7 cellular contexts compared by ENCODE assay signal in the genomic region with DNA sequence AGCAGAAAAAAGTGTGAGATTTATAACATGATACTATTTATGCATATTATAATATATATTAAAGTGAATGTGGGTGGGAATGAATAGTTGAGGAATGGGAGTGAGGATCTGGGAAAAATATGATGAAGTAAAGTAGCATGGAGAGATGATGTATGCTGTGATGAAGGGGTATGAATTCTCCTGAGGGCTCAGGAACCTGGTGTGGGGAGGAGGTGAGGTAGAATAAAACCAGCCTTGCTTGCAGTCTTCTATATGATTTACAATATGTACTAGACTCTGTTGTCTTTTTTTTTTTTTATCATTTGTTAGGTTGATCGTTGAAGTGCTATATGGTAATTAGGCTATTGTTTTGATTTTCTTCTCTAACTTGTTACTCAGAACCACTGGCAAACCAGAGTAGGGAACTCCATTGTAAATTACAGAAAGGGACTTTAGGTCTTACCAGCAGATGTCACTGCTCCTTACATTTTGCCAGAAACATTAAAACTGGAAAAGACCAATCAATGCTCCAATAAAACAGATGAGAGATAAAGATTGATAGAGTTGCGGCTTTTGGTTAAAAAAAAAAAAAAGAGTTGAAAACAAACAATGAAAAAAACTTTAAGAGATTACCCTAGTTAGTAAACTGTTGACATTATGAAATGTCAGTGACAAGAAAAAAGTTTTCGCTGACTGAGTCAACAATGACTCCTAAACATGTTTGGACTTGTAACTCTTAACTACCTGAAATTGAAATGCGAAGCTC. TPM values are rescaled to one million over a fixed set of nuclear protein-coding genes. Genes with fewer than 3 reads are reported as not detected.
DNase-seq lines count a peak whose midpoint lies in the region; TF ChIP-seq lines count a peak whose summit lies in the region.

No MANE protein-coding gene starts in this region.

- no peaks in the 10 kb centered on the region for H3K79me2 ChIP-seq in Loucy (ENCODE audit: insufficient read depth, low read length)

- no peak overlapping the region for H3K4me3 ChIP-seq in Loucy (ENCODE audit: low read length, poor library complexity, severe bottlenecking)
- H3K4me3 ChIP-seq in astrocyte of the cerebellum (ENCODE audit: low read depth, low read length) = no peak overlapping the region
- H3K4me3 ChIP-seq in tibial nerve = no peak overlapping the region

- H3K36me3 ChIP-seq in Loucy (ENCODE audit: insufficient read depth, low read length) = no peaks in the 10 kb centered on the region
- H3K36me3 ChIP-seq in tibial nerve = peaks cover 0 to 24% (median 0%) of the 10 kb centered on the region in 3 donors

- no peaks in the 10 kb centered on the region for H3K9me3 ChIP-seq in Loucy (ENCODE audit: insufficient read depth, low read depth, low read length)
- H3K9me3 ChIP-seq in tibial nerve = no peaks in the 10 kb centered on the region

- no peaks in the 10 kb centered on the region for H3F3A ChIP-seq in Loucy (ENCODE audit: low read depth)

- no peak overlapping the region for H2AFZ ChIP-seq in Loucy (ENCODE audit: low read length)

- TF ChIP-seq POLR2A in tibial nerve (IDR thresholded peaks at IDR 0.05) = no peak

- WGBS in tibial nerve, 2 donors = 44 to 49% methylated on average over 4 of the region's 4 CpGs

- no peaks in the 10 kb centered on the region for H3K4me1 ChIP-seq in Loucy (ENCODE audit: insufficient read depth, low read length, poor library complexity, severe bottlenecking)
- H3K4me1 ChIP-seq in tibial nerve = peaks cover 0 to 10% (median 0%) of the 10 kb centered on the region in 4 donors

- H3K27me3 ChIP-seq in Loucy (ENCODE audit: insufficient read depth, low read length, poor library complexity, severe bottlenecking) = no peaks in the 10 kb centered on the region
- no peaks in the 10 kb centered on the region for H3K27me3 ChIP-seq in tibial nerve

- DNase-seq in GDM1 (lab: John Stamatoyannopoulos, UW) = peak; percentile 6
- DNase-seq in astrocyte of the cerebellum (ENCODE audit: low read depth) = peak; percentile 35
- peak; percentile 57 for DNase-seq in iris pigment epithelial cell (ENCODE audit: low read depth)
- DNase-seq in tibial nerve (ENCODE audit: low spot score in 2 of 2) = no peak
- no peak for DNase-seq in stimulated activated CD4-positive, alpha-beta T cell treated with anti-CD3 and anti-CD28 coated beads, Interleukin-4, amount 100 ng/mL, for 24 hours
- DNase-seq in activated CD4-positive, alpha-beta T cell treated with anti-CD3 and anti-CD28 coated beads, Interleukin-2, amount 50 U/mL, for 4 hours = no peak

- no peak for TF ChIP-seq EP300 in tibial nerve (IDR thresholded peaks at IDR 0.05)

- H4K20me1 ChIP-seq in Loucy (ENCODE audit: insufficient read depth, low read length, poor library complexity, severe bottlenecking) = no peaks in the 10 kb centered on the region

- TF ChIP-seq CTCF in Loucy (conservative IDR thresholded peaks at IDR 0.05; ENCODE audit: low read length) (peak; percentile 80), astrocyte of the cerebellum (IDR thresholded peaks at IDR 0.05; ENCODE audit: low read depth, low read length, missing control alignments) (peak; percentile 55), tibial nerve (IDR thresholded peaks at IDR 0.05) (peak; percentile 42 to 65 (median 49))

- H3K9ac ChIP-seq in Loucy (ENCODE audit: low read depth, low read length, poor library complexity, severe bottlenecking) = no peak overlapping the region

- H3K9me2 ChIP-seq in Loucy (replicated peaks; ENCODE audit: low read depth, low read length) = no peaks in the 10 kb centered on the region

- H3K27ac ChIP-seq in tibial nerve = no peak overlapping the region

- in situ Hi-C loops in astrocyte of the cerebellum (cut with HindIII; ENCODE audit: low sequenced_read_pairs) = loop anchor here (25.0 kb wide), 1 partner anchor 187 kb away; no protein-coding TSS in a partner anchor

- H3K4me2 ChIP-seq in Loucy (ENCODE audit: low read depth, low read length, poor library complexity, severe bottlenecking) = no peak overlapping the region

RNA-seq across cellular contexts. Expression of a gene that starts 39.9 kb away (rescaled TPM):
- 10 to 100 TPM; 13.5 to 34.7 (median 23.3) TPM for total RNA-seq in tibial nerve

Comparison
In these comparisons a context has a peak if more than half of its experiments do, and no peak if none do; other contexts are left out.
1. DNase-seq: peak in GDM1 (single experiment), astrocyte of the cerebellum (single experiment) and iris pigment epithelial cell (single experiment); none in tibial nerve (0 of 2), stimulated activated CD4-positive, alpha-beta T cell treated with anti-CD3 and anti-CD28 coated beads, Interleukin-4, amount 100 ng/mL, for 24 hours (single experiment) and activated CD4-positive, alpha-beta T cell treated with anti-CD3 and anti-CD28 coated beads, Interleukin-2, amount 50 U/mL, for 4 hours (0 of 2).
2. Peak in every context shown above with its lines, with median percentiles within 50 percentile points of each other: CTCF ChIP-seq.